Comparison of ENCODE assay signal across 8 cellular contexts in genomic region chr17:8001976-8002645, GRCh38. TPM values are rescaled to one million over a fixed set of nuclear protein-coding genes. Genes with fewer than 3 reads are reported as not detected.
DNase-seq lines count a peak whose midpoint lies in the region; ATAC-seq and TF ChIP-seq lines count a peak whose summit lies in the region.
"Had no signal": no experiment of that assay in that cellular context is flagged by ENCODE, and none has a peak within 500 bp of the region (broad histone marks: within the 10 kb centered on the region; RNA-seq: fewer than 3 reads in every experiment).

Gene GUCY2D (plus strand): TSS chr17:8002615. CDS start chr17:8003048, 433 bp downstream.

- H2AFZ ChIP-seq in OCI-LY3 (ENCODE audit: low read depth, low read length): peak within 1 kb of the TSS; percentile 37; the same call in 1 of the 2 replicates

- H3K4me2 ChIP-seq in OCI-LY3 (ENCODE audit: low read length) (peak within 1 kb of the TSS; percentile 70), skeletal muscle satellite cell (ENCODE audit: low read length) (peak within 1 kb of the TSS; percentile 28)

- no peak within 1 kb of the TSS for H3K27ac Mint-ChIP-seq in activated naive CD4-positive, alpha-beta T cell treated with anti-CD3 and anti-CD28 coated beads, Interleukin-2, amount 50 U/mL, for 72 hours

- H3K4me3 ChIP-seq in OCI-LY3 (ENCODE audit: low read length) (peak within 1 kb of the TSS; percentile 65), iPS DF 6.9 (ENCODE audit: low read length) (peak within 1 kb of the TSS; percentile 26; the same call in 1 of the 2 replicates), skeletal muscle satellite cell (ENCODE audit: low read length) (no peak within 1 kb of the TSS)
- H3K4me3 ChIP-seq: SJSA1 had no signal

- H3K4me1 ChIP-seq in OCI-LY3 (ENCODE audit: low read length): peaks cover 12% of the 10 kb centered on the region; the same call in 1 of the 2 replicates
- H3K4me1 ChIP-seq in iPS DF 6.9 (ENCODE audit: control insufficient read depth, insufficient read depth, low read length): no peaks in the 10 kb centered on the region
- peaks cover 14% of the 10 kb centered on the region for H3K4me1 ChIP-seq in skeletal muscle satellite cell (ENCODE audit: control insufficient read depth, insufficient read depth, low read length)
- H3K4me1 ChIP-seq: SJSA1 had no signal

- H3K27me3 ChIP-seq in OCI-LY3 (ENCODE audit: low read depth, low read length) (peaks cover 4% of the 10 kb centered on the region; the same call in 1 of the 2 replicates), iPS DF 6.9 (ENCODE audit: control insufficient read depth, insufficient read depth, low read length) (peaks cover 25% of the 10 kb centered on the region; the same call in 1 of the 2 replicates), skeletal muscle satellite cell (ENCODE audit: control insufficient read depth, insufficient read depth, low read length) (peaks cover 65% of the 10 kb centered on the region)

- no peak within 1 kb of the TSS for H3K9ac ChIP-seq in OCI-LY3 (ENCODE audit: low read length)
- H3K9ac ChIP-seq in skeletal muscle satellite cell (ENCODE audit: low read depth, low read length): no peak within 1 kb of the TSS

- WGBS in iPS DF 6.9 (ENCODE audit: insufficient coverage, insufficient read length): no CpG with 5 or more reads among the region's 12 CpGs

- H3K79me2 ChIP-seq in OCI-LY3 (ENCODE audit: low read length): no peaks in the 10 kb centered on the region

- no peaks in the 10 kb centered on the region for H4K20me1 ChIP-seq in OCI-LY3 (ENCODE audit: insufficient read depth, low read length)

- DNase-seq in GM20000 (ENCODE audit: low spot score) (peak; percentile 67), iPS DF 6.9 (ENCODE audit: low read depth, low spot score) (no peak), NCI-H1048 (lab: John Stamatoyannopoulos, UW) (no peak), ureter (ENCODE audit: low spot score) (no peak)
- DNase-seq in activated naive CD4-positive, alpha-beta T cell treated with anti-CD3 and anti-CD28 coated beads, Interleukin-2, amount 50 U/mL, for 72 hours (ENCODE audit: low spot score in 2 of 2): no peak

- H3K27ac ChIP-seq in OCI-LY3 (ENCODE audit: low read length): no peak within 1 kb of the TSS
- no peak within 1 kb of the TSS for H3K27ac ChIP-seq in iPS DF 6.9 (ENCODE audit: low read length)
- H3K27ac ChIP-seq: SJSA1 had no signal

- H3K9me3 Mint-ChIP-seq in activated naive CD4-positive, alpha-beta T cell treated with anti-CD3 and anti-CD28 coated beads, Interleukin-2, amount 50 U/mL, for 72 hours: no peaks in the 10 kb centered on the region

- TF ChIP-seq CTCF in GM20000 (IDR thresholded peaks at IDR 0.05; ENCODE audit: extremely low read depth, missing control alignments) (no peak), OCI-LY3 (IDR thresholded peaks at IDR 0.05; ENCODE audit: low read depth, low read length) (no peak)

- ATAC-seq in activated naive CD4-positive, alpha-beta T cell treated with anti-CD3 and anti-CD28 coated beads, Interleukin-2, amount 50 U/mL, for 72 hours: no peak

- no peaks in the 10 kb centered on the region for H3K36me3 Mint-ChIP-seq in activated naive CD4-positive, alpha-beta T cell treated with anti-CD3 and anti-CD28 coated beads, Interleukin-2, amount 50 U/mL, for 72 hours

- no peaks in the 10 kb centered on the region for H3K9me3 ChIP-seq in OCI-LY3 (ENCODE audit: insufficient read depth, low read length)
- no peaks in the 10 kb centered on the region for H3K9me3 ChIP-seq in iPS DF 6.9 (ENCODE audit: control insufficient read depth, insufficient read depth, low read length)
- no peaks in the 10 kb centered on the region for H3K9me3 ChIP-seq in skeletal muscle satellite cell (replicated peaks; ENCODE audit: low read length)
- H3K9me3 ChIP-seq: SJSA1 had no signal

- H3K36me3 ChIP-seq in OCI-LY3 (replicated peaks; ENCODE audit: low read depth, low read length): no peaks in the 10 kb centered on the region
- H3K36me3 ChIP-seq in iPS DF 6.9 (ENCODE audit: control insufficient read depth, insufficient read depth, low read length): no peaks in the 10 kb centered on the region; the same call in 1 of the 2 replicates
- no peaks in the 10 kb centered on the region for H3K36me3 ChIP-seq in skeletal muscle satellite cell (ENCODE audit: insufficient read depth, low read length)
- H3K36me3 ChIP-seq: SJSA1 had no signal

RNA-seq across cellular contexts. Expression of gene GUCY2D, which starts in this region (rescaled TPM):
- not detected in 2 replicates for total RNA-seq in skeletal muscle satellite cell (2012; rRNA removed)
- 0.81 TPM for total RNA-seq in ureter
- total RNA-seq in activated naive CD4-positive, alpha-beta T cell treated with anti-CD3 and anti-CD28 coated beads, Interleukin-2, amount 50 U/mL, for 72 hours: under 1 TPM in 1 of 2 donors, not detected in 1; 0.19 TPM
- total RNA-seq: SJSA1 had no signal
